Comparison of ENCODE assay signal across 8 cellular contexts in the genomic region with DNA sequence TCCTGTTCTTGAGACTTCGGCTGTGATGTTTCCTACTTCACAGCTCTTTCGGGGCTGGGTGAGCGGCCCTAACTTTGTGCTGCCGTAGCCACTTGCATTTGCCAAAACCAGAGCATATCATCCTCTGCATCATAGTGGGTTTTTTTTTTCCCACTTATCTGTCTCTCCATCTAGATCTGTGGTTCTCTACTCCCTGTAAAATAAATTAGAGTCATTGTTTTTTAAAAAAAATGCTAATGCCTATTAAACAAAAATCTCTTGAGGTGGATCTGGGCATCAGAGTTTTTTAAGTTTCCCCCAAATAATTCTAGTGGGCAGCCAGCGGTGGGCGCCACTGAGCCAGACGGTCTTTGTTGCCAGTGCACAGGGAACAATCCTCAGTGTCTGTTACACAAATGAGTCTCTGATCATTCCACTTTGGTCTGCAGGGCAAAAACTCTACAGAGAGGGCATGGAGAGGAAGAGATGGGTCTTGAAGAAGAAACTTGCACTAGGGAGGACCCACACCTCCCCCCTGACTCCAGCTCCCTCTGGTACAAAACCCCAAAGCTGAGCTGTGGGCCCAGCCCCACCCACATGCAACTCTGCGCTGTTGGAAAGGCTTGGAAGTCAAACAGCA.
DNase-seq lines count a peak whose midpoint lies in the region; ATAC-seq and TF ChIP-seq lines count a peak whose summit lies in the region.

No MANE protein-coding gene starts in this region.

- peak; percentile 56 for DNase-seq in DND-41
- DNase-seq in NAMALWA (ENCODE audit: low spot score), result peak; percentile 31
- peak; percentile 83 for DNase-seq in activated effector memory CD4-positive, alpha-beta T cell treated with anti-CD3 and anti-CD28 coated beads, Interleukin-2, amount 50 U/mL, for 16 hours
- no peak for DNase-seq in natural killer cell
- DNase-seq in NCI-H1930 (lab: John Stamatoyannopoulos, UW), result no peak
- no peak for DNase-seq in dermis blood vessel endothelial cell
- no peak for DNase-seq in SK-N-DZ (ENCODE audit: low spot score)

- TF ChIP-seq CTCF in DND-41 (IDR thresholded peaks at IDR 0.05; ENCODE audit: borderline replicate concordance, extremely low read depth, low read length, poor library complexity, severe bottlenecking) (peak; percentile 72), natural killer cell (IDR thresholded peaks at IDR 0.05) (peak; percentile 45)

- peaks cover 59 to 81% of the 10 kb centered on the region in 2 donors for H3K27me3 Mint-ChIP-seq in natural killer cell (ENCODE audit: low read depth in 2 of 2)

- ATAC-seq in DND-41 (ENCODE audit: insufficient read depth, low read depth) (peak; percentile 21; the same call in 2 of the 3 replicates), natural killer cell (no peak), HG02981 (IDR thresholded peaks at IDR 0.05; ENCODE audit: unreplicated experiment) (no peak)

- no peak overlapping the region for H2AFZ ChIP-seq in DND-41 (ENCODE audit: low read depth, low read length)

- H3K27me3 ChIP-seq in DND-41 (ENCODE audit: insufficient read depth, low read length, poor library complexity), result peaks cover 3% of the 10 kb centered on the region

- H3K4me1 ChIP-seq in DND-41 (ENCODE audit: insufficient read depth, low read length), result peaks cover 48% of the 10 kb centered on the region

- peak overlapping the region; percentile 26 for H3K4me3 Mint-ChIP-seq in natural killer cell

- H3K36me3 Mint-ChIP-seq in natural killer cell, result no peaks in the 10 kb centered on the region

- no peak overlapping the region for H3K4me3 ChIP-seq in DND-41 (ENCODE audit: low read depth in 1 of 2, low read length in 2 of 2)

- peaks cover 36 to 58% of the 10 kb centered on the region in 2 donors for H3K4me1 Mint-ChIP-seq in natural killer cell

- peak overlapping the region; percentile 43; the same call in 1 of the 2 replicates for H3K4me2 ChIP-seq in DND-41 (ENCODE audit: insufficient read depth, low read length)

- no peaks in the 10 kb centered on the region for H3K9me3 ChIP-seq in DND-41 (ENCODE audit: insufficient read depth, low read length, severe bottlenecking)

- no peak overlapping the region for H3K27ac ChIP-seq in DND-41 (ENCODE audit: low read length)

- H3K9me3 Mint-ChIP-seq in natural killer cell, result no peaks in the 10 kb centered on the region

- intact Hi-C loops in natural killer cell (cut with micrococcal nuclease), result no loop called here

- H3K36me3 ChIP-seq in DND-41 (ENCODE audit: insufficient read depth, low read length), result no peaks in the 10 kb centered on the region

- H4K20me1 ChIP-seq in DND-41 (ENCODE audit: insufficient read depth, low read length), result peaks cover 8% of the 10 kb centered on the region

- H3K9ac ChIP-seq in DND-41 (ENCODE audit: low read depth, low read length), result no peak overlapping the region

- peak overlapping the region; percentile 21 to 27 for H3K27ac Mint-ChIP-seq in natural killer cell

- H3K79me2 ChIP-seq in DND-41 (ENCODE audit: insufficient read depth, low read length), result no peaks in the 10 kb centered on the region

Comparison
In these comparisons a context has a peak if more than half of its experiments do, and no peak if none do; other contexts are left out.
1. DNase-seq: peak in DND-41 (single experiment), NAMALWA (single experiment) and activated effector memory CD4-positive, alpha-beta T cell treated with anti-CD3 and anti-CD28 coated beads, Interleukin-2, amount 50 U/mL, for 16 hours (single experiment); none in natural killer cell (single experiment), NCI-H1930 (0 of 2), dermis blood vessel endothelial cell (single experiment) and SK-N-DZ (single experiment).